In the genomic region with DNA sequence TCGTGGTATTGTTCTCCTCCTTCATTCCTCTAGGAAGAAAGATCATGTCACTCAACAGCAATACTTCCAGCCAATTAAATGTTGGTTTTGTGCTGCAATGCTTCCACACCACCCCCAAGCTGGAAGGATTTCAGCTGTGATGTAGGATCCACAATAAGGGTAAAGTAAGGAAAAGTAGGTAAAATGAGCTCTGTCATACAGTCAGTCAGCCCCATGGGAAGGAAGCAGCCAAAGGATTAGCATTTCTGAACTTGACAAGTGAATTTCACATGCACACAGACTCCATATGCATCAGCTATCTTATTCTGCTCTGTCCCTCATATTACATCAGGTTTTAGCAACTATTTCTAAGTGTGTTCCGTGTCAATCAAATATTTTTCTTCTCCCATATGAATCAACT, we compare ENCODE assay signal across 20 cellular contexts.
DNase-seq lines count a peak whose midpoint lies in the region; ATAC-seq and TF ChIP-seq lines count a peak whose summit lies in the region.
"Had no signal": no experiment of that assay in that cellular context is flagged by ENCODE, and none has a peak within 500 bp of the region (broad histone marks: within the 10 kb centered on the region; RNA-seq: fewer than 3 reads in every experiment).

No MANE protein-coding gene starts in this region.

- no peak for ATAC-seq in SK-N-SH treated with all-trans-retinoic acid at 6 μM for 48 hours
- ATAC-seq: GM12878 had no signal

- H3K4me1 Mint-ChIP-seq in brain (peaks cover 37% of the 10 kb centered on the region), progenitor cell of endocrine pancreas (ENCODE audit: low read depth) (peaks cover 7% of the 10 kb centered on the region)
- H3K4me1 Mint-ChIP-seq: B cell; CD4-positive, alpha-beta memory T cell; CD4-positive, CD25-positive, alpha-beta regulatory T cell had no signal

- H3K9me3 ChIP-seq in BE2C, result no peaks in the 10 kb centered on the region
- H3K9me3 ChIP-seq: BLaER1, Caco-2 had no signal

- H3K9me3 Mint-ChIP-seq in brain (peaks cover 0 to 9% (median 2%) of the 10 kb centered on the region in 5 experiments), progenitor cell of endocrine pancreas (ENCODE audit: low read depth) (no peaks in the 10 kb centered on the region)
- H3K9me3 Mint-ChIP-seq: CD4-positive, alpha-beta memory T cell had no signal

- H3K27me3 Mint-ChIP-seq in brain (no peaks in the 10 kb centered on the region), progenitor cell of endocrine pancreas (no peaks in the 10 kb centered on the region)

- CTCF ChIA-PET in HEK293T (lab: Yijun Ruan, JAX), result interaction anchor here (0.8 kb wide), 1 partner anchor 366 kb away, joined by 3 read pairs; no protein-coding TSS in a partner anchor

- H3K4me3 Mint-ChIP-seq in brain (peak overlapping the region in 2 of 5 experiments; percentile 8 to 52), progenitor cell of endocrine pancreas (ENCODE audit: low read depth) (no peak overlapping the region)
- H3K4me3 Mint-ChIP-seq: B cell; CD14-positive monocyte; CD4-positive, alpha-beta memory T cell; CD4-positive, CD25-positive, alpha-beta regulatory T cell had no signal

- no peak overlapping the region for H3K4me3 ChIP-seq in BE2C (ENCODE audit: low read depth, low read length)
- H3K4me3 ChIP-seq: BLaER1, GM12878 had no signal

- H3K27me3 ChIP-seq in BE2C, result no peaks in the 10 kb centered on the region
- H3K27me3 ChIP-seq: BLaER1 had no signal

- no peak for TF ChIP-seq CTCF in brain (conservative IDR thresholded peaks at IDR 0.05)
- TF ChIP-seq CTCF in progenitor cell of endocrine pancreas (IDR thresholded peaks at IDR 0.05; ENCODE audit: unreplicated experiment), result no peak
- no peak for TF ChIP-seq CTCF in BE2C (IDR thresholded peaks at IDR 0.05; ENCODE audit: low read depth, low read length)

- H3K36me3 ChIP-seq in BE2C, result no peaks in the 10 kb centered on the region
- H3K36me3 ChIP-seq: BLaER1 had no signal

- POLR2A ChIA-PET in HEK293T (lab: Yijun Ruan, JAX), result no interaction called here

- H3K36me3 Mint-ChIP-seq in brain (no peaks in the 10 kb centered on the region), progenitor cell of endocrine pancreas (ENCODE audit: insufficient read depth) (no peaks in the 10 kb centered on the region)
- H3K36me3 Mint-ChIP-seq: CD14-positive monocyte; CD4-positive, alpha-beta memory T cell; CD4-positive, CD25-positive, alpha-beta regulatory T cell had no signal

- H3K4me1 ChIP-seq in BE2C, result peaks cover 12% of the 10 kb centered on the region
- H3K4me1 ChIP-seq: BLaER1 had no signal

- DNase-seq in HEK293T (ENCODE audit: extremely low spot score) (no peak), progenitor cell of endocrine pancreas (ENCODE audit: low spot score, unreplicated experiment) (no peak), cerebellar cortex (ENCODE audit: low spot score) (no peak), EL (no peak), BE2C (no peak)
- DNase-seq: 8988T; AML-193; C1 segment of cervical spinal cord; Caco-2; Calu3; CD4-positive, alpha-beta memory T cell; CD4-positive, CD25-positive, alpha-beta regulatory T cell; DMS79 treated with DMSO at 0.1 percent for 48 hours; GDM1 had no signal

- H3K27ac Mint-ChIP-seq in brain (peak overlapping the region in 3 of 5 experiments; percentile 23 to 88 (median 70)), progenitor cell of endocrine pancreas (peak overlapping the region; percentile 65)
- H3K27ac Mint-ChIP-seq: B cell; CD14-positive monocyte; CD4-positive, alpha-beta memory T cell; CD4-positive, CD25-positive, alpha-beta regulatory T cell had no signal

TF ChIP-seq in HEK293T, 16 proteins besides CTCF, POLR2A, EP300 and RAD21:
- TF ChIP-seq FOXM1 (IDR thresholded peaks at IDR 0.05; ENCODE audit: borderline replicate concordance), result no peak
- TF ChIP-seq, protein P1, sequence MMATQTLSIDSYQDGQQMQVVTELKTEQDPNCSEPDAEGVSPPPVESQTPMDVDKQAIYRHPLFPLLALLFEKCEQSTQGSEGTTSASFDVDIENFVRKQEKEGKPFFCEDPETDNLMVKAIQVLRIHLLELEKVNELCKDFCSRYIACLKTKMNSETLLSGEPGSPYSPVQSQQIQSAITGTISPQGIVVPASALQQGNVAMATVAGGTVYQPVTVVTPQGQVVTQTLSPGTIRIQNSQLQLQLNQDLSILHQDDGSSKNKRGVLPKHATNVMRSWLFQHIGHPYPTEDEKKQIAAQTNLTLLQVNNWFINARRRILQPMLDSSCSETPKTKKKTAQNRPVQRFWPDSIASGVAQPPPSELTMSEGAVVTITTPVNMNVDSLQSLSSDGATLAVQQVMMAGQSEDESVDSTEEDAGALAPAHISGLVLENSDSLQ (IDR thresholded peaks at IDR 0.05), result peak; percentile 48

TF ChIP-seq in SK-N-SH treated with all-trans-retinoic acid at 6 μM for 48 hours, 23 proteins besides CTCF, POLR2A, EP300 and RAD21 (continues in another document):
- TF ChIP-seq SNAI2 (CRISPR knock-in tag; IDR thresholded peaks at IDR 0.05) (no peak), ZFP3 (CRISPR knock-in tag; IDR thresholded peaks at IDR 0.05) (no peak), TCF4 (CRISPR knock-in tag; IDR thresholded peaks at IDR 0.05; ENCODE audit: borderline replicate concordance) (no peak), ZNF70 (CRISPR knock-in tag; IDR thresholded peaks at IDR 0.05) (no peak), BACH2 (CRISPR knock-in tag; IDR thresholded peaks at IDR 0.05; ENCODE audit: borderline replicate concordance) (no peak), RARB (CRISPR knock-in tag; IDR thresholded peaks at IDR 0.05) (no peak), GLIS3 (CRISPR knock-in tag; IDR thresholded peaks at IDR 0.05) (no peak), ESRRG (CRISPR knock-in tag; IDR thresholded peaks at IDR 0.05) (no peak), ZNF565 (CRISPR knock-in tag; conservative IDR thresholded peaks at IDR 0.05; ENCODE audit: low read depth) (no peak), ISL1 (CRISPR knock-in tag; IDR thresholded peaks at IDR 0.05) (no peak), ZC3H10 (CRISPR knock-in tag; IDR thresholded peaks at IDR 0.05) (no peak), ZFP30 (CRISPR knock-in tag; IDR thresholded peaks at IDR 0.05) (no peak), TOX (CRISPR knock-in tag; IDR thresholded peaks at IDR 0.05; ENCODE audit: borderline replicate concordance) (no peak), ZNF8 (CRISPR knock-in tag; IDR thresholded peaks at IDR 0.05) (no peak)
- TF ChIP-seq, protein P2, sequence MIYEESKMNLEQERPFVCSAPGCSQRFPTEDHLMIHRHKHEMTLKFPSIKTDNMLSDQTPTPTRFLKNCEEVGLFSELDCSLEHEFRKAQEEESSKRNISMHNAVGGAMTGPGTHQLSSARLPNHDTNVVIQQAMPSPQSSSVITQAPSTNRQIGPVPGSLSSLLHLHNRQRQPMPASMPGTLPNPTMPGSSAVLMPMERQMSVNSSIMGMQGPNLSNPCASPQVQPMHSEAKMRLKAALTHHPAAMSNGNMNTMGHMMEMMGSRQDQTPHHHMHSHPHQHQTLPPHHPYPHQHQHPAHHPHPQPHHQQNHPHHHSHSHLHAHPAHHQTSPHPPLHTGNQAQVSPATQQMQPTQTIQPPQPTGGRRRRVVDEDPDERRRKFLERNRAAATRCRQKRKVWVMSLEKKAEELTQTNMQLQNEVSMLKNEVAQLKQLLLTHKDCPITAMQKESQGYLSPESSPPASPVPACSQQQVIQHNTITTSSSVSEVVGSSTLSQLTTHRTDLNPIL (CRISPR knock-in tag; IDR thresholded peaks at IDR 0.05; ENCODE audit: low read depth), result no peak
- TF ChIP-seq, protein P3, sequence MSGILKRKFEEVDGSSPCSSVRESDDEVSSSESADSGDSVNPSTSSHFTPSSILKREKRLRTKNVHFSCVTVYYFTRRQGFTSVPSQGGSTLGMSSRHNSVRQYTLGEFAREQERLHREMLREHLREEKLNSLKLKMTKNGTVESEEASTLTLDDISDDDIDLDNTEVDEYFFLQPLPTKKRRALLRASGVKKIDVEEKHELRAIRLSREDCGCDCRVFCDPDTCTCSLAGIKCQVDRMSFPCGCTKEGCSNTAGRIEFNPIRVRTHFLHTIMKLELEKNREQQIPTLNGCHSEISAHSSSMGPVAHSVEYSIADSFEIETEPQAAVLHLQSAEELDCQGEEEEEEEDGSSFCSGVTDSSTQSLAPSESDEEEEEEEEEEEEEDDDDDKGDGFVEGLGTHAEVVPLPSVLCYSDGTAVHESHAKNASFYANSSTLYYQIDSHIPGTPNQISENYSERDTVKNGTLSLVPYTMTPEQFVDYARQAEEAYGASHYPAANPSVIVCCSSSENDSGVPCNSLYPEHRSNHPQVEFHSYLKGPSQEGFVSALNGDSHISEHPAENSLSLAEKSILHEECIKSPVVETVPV (CRISPR knock-in tag; IDR thresholded peaks at IDR 0.05), result no peak
- TF ChIP-seq, protein P4, sequence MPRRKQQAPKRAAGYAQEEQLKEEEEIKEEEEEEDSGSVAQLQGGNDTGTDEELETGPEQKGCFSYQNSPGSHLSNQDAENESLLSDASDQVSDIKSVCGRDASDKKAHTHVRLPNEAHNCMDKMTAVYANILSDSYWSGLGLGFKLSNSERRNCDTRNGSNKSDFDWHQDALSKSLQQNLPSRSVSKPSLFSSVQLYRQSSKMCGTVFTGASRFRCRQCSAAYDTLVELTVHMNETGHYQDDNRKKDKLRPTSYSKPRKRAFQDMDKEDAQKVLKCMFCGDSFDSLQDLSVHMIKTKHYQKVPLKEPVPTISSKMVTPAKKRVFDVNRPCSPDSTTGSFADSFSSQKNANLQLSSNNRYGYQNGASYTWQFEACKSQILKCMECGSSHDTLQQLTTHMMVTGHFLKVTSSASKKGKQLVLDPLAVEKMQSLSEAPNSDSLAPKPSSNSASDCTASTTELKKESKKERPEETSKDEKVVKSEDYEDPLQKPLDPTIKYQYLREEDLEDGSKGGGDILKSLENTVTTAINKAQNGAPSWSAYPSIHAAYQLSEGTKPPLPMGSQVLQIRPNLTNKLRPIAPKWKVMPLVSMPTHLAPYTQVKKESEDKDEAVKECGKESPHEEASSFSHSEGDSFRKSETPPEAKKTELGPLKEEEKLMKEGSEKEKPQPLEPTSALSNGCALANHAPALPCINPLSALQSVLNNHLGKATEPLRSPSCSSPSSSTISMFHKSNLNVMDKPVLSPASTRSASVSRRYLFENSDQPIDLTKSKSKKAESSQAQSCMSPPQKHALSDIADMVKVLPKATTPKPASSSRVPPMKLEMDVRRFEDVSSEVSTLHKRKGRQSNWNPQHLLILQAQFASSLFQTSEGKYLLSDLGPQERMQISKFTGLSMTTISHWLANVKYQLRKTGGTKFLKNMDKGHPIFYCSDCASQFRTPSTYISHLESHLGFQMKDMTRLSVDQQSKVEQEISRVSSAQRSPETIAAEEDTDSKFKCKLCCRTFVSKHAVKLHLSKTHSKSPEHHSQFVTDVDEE (CRISPR knock-in tag; IDR thresholded peaks at IDR 0.05), result no peak
